In the genomic region with DNA sequence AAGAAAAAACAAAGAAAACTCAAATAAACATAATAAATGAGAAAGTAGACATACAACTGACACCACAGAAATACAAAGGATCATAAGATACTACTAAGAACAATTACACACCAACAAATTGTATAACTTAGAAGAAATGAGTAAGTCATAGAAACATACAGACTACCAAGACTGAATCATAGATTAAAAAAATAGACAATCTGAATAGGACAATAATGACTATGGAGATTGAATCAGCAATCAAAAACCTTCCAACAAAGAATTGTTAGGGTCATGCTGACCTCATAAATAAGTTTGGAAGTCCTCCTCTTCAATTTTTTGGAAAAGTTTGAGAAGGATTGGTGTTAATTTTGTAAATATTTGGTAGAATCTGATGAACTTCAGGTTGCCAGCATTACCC, we compare ENCODE assay signal across 25 cellular contexts.
"Had no signal": no experiment of that assay in that cellular context is flagged by ENCODE, and none has a peak within 500 bp of the region (broad histone marks: within the 10 kb centered on the region; RNA-seq: fewer than 3 reads in every experiment).

No MANE protein-coding gene starts in this region.

- H3K9me3 ChIP-seq: ascending aorta, breast epithelium, right lobe of liver, testis, transverse colon had no signal

- H3K4me3 Mint-ChIP-seq: activated naive CD4-positive, alpha-beta T cell treated with anti-CD3 and anti-CD28 coated beads for 36 hours; activated naive CD8-positive, alpha-beta T cell treated with anti-CD3 and anti-CD28 coated beads for 36 hours; activated T-helper 1 cell treated with anti-CD3 and anti-CD28 coated beads, Interleukin-12 subunit alpha, Interleukin-12 subunit beta, Interleukin-2, Interleukin-4 antibody, amounts not matched to agents 30 ng/mL and 10 ng/mL and 1 ng/mL, durations not matched to agents 14 hours and 24 hours and 36 hours; nephron; T-helper 2 cell treated with Interferon-gamma antibody and Interleukin-4, amounts not matched to agents 5 μg/mL and 100 μg/mL, for 36 hours had no signal

- H3K36me3 Mint-ChIP-seq: activated naive CD8-positive, alpha-beta T cell treated with anti-CD3 and anti-CD28 coated beads for 36 hours had no signal

- H3K4me1 Mint-ChIP-seq: activated naive CD8-positive, alpha-beta T cell treated with anti-CD3 and anti-CD28 coated beads for 36 hours; nephron had no signal

- H3K36me3 ChIP-seq: ascending aorta, breast epithelium, left lung, right lobe of liver, transverse colon had no signal

- H3K9me3 Mint-ChIP-seq: activated naive CD4-positive, alpha-beta T cell treated with anti-CD3 and anti-CD28 coated beads for 36 hours; activated T-helper 1 cell treated with anti-CD3 and anti-CD28 coated beads, Interleukin-12 subunit alpha, Interleukin-12 subunit beta, Interleukin-2, Interleukin-4 antibody, amounts not matched to agents 30 ng/mL and 10 ng/mL and 1 ng/mL, durations not matched to agents 14 hours and 24 hours and 36 hours; nephron; T-helper 2 cell treated with Interferon-gamma antibody and Interleukin-4, amounts not matched to agents 5 μg/mL and 100 μg/mL, for 36 hours had no signal

- ATAC-seq: left lung, right lobe of liver had no signal

- H3K4me3 ChIP-seq: ascending aorta, breast epithelium, left lung, lung, right lobe of liver, testis, transverse colon had no signal

- FAIRE-seq: colon, islet of Langerhans had no signal

- DNase-seq: activated CD4-positive, alpha-beta T cell treated with anti-CD3 and anti-CD28 coated beads for 48 hours; activated CD4-positive, alpha-beta T cell treated with anti-CD3 and anti-CD28 coated beads, Interleukin-2, amount 50 U/mL, for 48 hours; activated CD8-positive, alpha-beta memory T cell treated with anti-CD3 and anti-CD28 coated beads for 24 hours; activated effector memory CD4-positive, alpha-beta T cell treated with anti-CD3 and anti-CD28 coated beads, Interleukin-2, amount 50 U/mL, for 16 hours; activated naive CD4-positive, alpha-beta T cell treated with anti-CD3 and anti-CD28 coated beads for 36 hours; activated naive CD8-positive, alpha-beta T cell treated with anti-CD3 and anti-CD28 coated beads for 36 hours; dermis blood vessel endothelial cell; effector CD4-positive, alpha-beta T cell; left lung; right lobe of liver; stimulated activated CD4-positive, alpha-beta T cell treated with anti-CD3 and anti-CD28 coated beads, Interleukin-2, amount 100 ng/mL, for 48 hours; stimulated activated naive CD4-positive, alpha-beta T cell treated with Interleukin-2 at 50 U/mL for 16 hours; T-helper 1 cell; testis; transverse colon had no signal

- H3K27ac Mint-ChIP-seq: activated naive CD4-positive, alpha-beta T cell treated with anti-CD3 and anti-CD28 coated beads for 36 hours; activated naive CD8-positive, alpha-beta T cell treated with anti-CD3 and anti-CD28 coated beads for 36 hours; activated T-helper 1 cell treated with anti-CD3 and anti-CD28 coated beads, Interleukin-12 subunit alpha, Interleukin-12 subunit beta, Interleukin-2, Interleukin-4 antibody, amounts not matched to agents 30 ng/mL and 10 ng/mL and 1 ng/mL, durations not matched to agents 14 hours and 24 hours and 36 hours; nephron; progenitor cell of endocrine pancreas; T-helper 2 cell treated with Interferon-gamma antibody and Interleukin-4, amounts not matched to agents 5 μg/mL and 100 μg/mL, for 36 hours had no signal

- H3K4me1 ChIP-seq: ascending aorta, breast epithelium, left lung, right lobe of liver, testis, transverse colon had no signal

- H3K27me3 ChIP-seq: ascending aorta, breast epithelium, left lung, right lobe of liver, testis, transverse colon had no signal

- H3K27ac ChIP-seq: ascending aorta, breast epithelium, left lung, right lobe of liver, testis, transverse colon, VCaP had no signal

- H3K27me3 Mint-ChIP-seq: activated naive CD8-positive, alpha-beta T cell treated with anti-CD3 and anti-CD28 coated beads for 36 hours; progenitor cell of endocrine pancreas had no signal
